ENCODE assay signal across 8 cellular contexts in genomic region chr9:4679268-4680177, GRCh38. TPM values are rescaled to one million over a fixed set of nuclear protein-coding genes. Genes with fewer than 3 reads are reported as not detected.
DNase-seq lines count a peak whose midpoint lies in the region; TF ChIP-seq lines count a peak whose summit lies in the region.

Gene CDC37L1, plus strand, starts transcription at chr9:4679569. Its CDS starts 199 bp downstream, at chr9:4679768.

- no peaks in the 10 kb centered on the region for H3K36me3 ChIP-seq in endocrine pancreas (ENCODE audit: control insufficient read depth, insufficient read depth, low read length)
- H3K36me3 ChIP-seq in mesendoderm (ENCODE audit: control insufficient read depth, insufficient read depth, low read length) = no peaks in the 10 kb centered on the region

- H4K5ac ChIP-seq in mesendoderm (ENCODE audit: low read length) = no peak within 1 kb of the TSS

- peak within 1 kb of the TSS; percentile 85 for H3K4me3 ChIP-seq in endocrine pancreas (ENCODE audit: control insufficient read depth, insufficient read depth, low read length)
- peak within 1 kb of the TSS; percentile 89 for H3K4me3 ChIP-seq in mesendoderm (ENCODE audit: low read length)

- H3K79me2 ChIP-seq in mesendoderm (ENCODE audit: control insufficient read depth, insufficient read depth, low read length) = peaks cover 22% of the 10 kb centered on the region

- no peaks in the 10 kb centered on the region for H3K9me3 ChIP-seq in endocrine pancreas (ENCODE audit: control insufficient read depth, low read length)

- WGBS in mesendoderm (ENCODE audit: extremely low coverage, insufficient coverage, low lambda C conversion rate) = no CpG with 5 or more reads among the region's 66 CpGs

- H2BK5ac ChIP-seq in mesendoderm (ENCODE audit: low read length) = peak within 1 kb of the TSS; percentile 58

- no peaks in the 10 kb centered on the region for H3K27me3 ChIP-seq in endocrine pancreas (ENCODE audit: control insufficient read depth, insufficient read depth, low read length)
- no peaks in the 10 kb centered on the region for H3K27me3 ChIP-seq in mesendoderm (ENCODE audit: insufficient read depth, low read length, poor library complexity)

- peak within 1 kb of the TSS; percentile 95 for H3K23ac ChIP-seq in mesendoderm (ENCODE audit: low read length)

- DNase-seq in COR-L47 (lab: John Stamatoyannopoulos, UW) = peak; percentile 94
- DNase-seq in GM20000 (ENCODE audit: low spot score) = peak; percentile 92
- DNase-seq in HT1080 (ENCODE audit: low read depth) = peak; percentile 97
- peak; percentile 82 to 87 for DNase-seq in NOMO-1 (lab: John Stamatoyannopoulos, UW; ENCODE audit: unreplicated experiment in 2 of 2)
- DNase-seq in activated CD8-positive, alpha-beta memory T cell treated with anti-CD3 and anti-CD28 coated beads for 4 hours (ENCODE audit: low read depth in 2 of 2) = peak; percentile 95 to 99
- DNase-seq in mesendoderm = peak; percentile 98
- peak; percentile 99 for DNase-seq in stimulated activated CD8-positive, alpha-beta memory T cell treated with anti-CD3 and anti-CD28 coated beads, Interleukin-15, amount 100 ng/mL, for 1 hour (ENCODE audit: low read depth)

- H3K9ac ChIP-seq in endocrine pancreas (ENCODE audit: control insufficient read depth, insufficient read depth, low read length) (peak within 1 kb of the TSS; percentile 91), mesendoderm (ENCODE audit: low read length) (peak within 1 kb of the TSS; percentile 92)

- peak within 1 kb of the TSS; percentile 76 for H3K18ac ChIP-seq in mesendoderm (ENCODE audit: low read length)

- peak within 1 kb of the TSS; percentile 94 for H3K56ac ChIP-seq in mesendoderm (ENCODE audit: low read length)

- peak; percentile 38 for TF ChIP-seq CTCF in GM20000 (IDR thresholded peaks at IDR 0.05; ENCODE audit: extremely low read depth, missing control alignments)

- H2AK5ac ChIP-seq in mesendoderm (ENCODE audit: low read length) = no peak within 1 kb of the TSS

- peak within 1 kb of the TSS; percentile 94 for H3K4me2 ChIP-seq in mesendoderm (ENCODE audit: low read length)

- H3K4me1 ChIP-seq in endocrine pancreas (ENCODE audit: control insufficient read depth, insufficient read depth, low read length) (peaks cover 19% of the 10 kb centered on the region), mesendoderm (ENCODE audit: control insufficient read depth, low read depth, low read length) (no peaks in the 10 kb centered on the region)

- peaks cover 10% of the 10 kb centered on the region for H3K79me1 ChIP-seq in mesendoderm (ENCODE audit: low read length)

- peak within 1 kb of the TSS; percentile 65 for H2BK120ac ChIP-seq in mesendoderm (ENCODE audit: low read depth, low read length)

- peak within 1 kb of the TSS; percentile 42 for H2BK15ac ChIP-seq in mesendoderm (replicated peaks; ENCODE audit: low read depth)

- H3K27ac ChIP-seq in mesendoderm (ENCODE audit: low read depth, low read length) = peak within 1 kb of the TSS; percentile 91

- no peak within 1 kb of the TSS for H4K8ac ChIP-seq in mesendoderm (ENCODE audit: low read depth, low read length)

- H3K4ac ChIP-seq in mesendoderm (ENCODE audit: low read depth, low read length) = peak within 1 kb of the TSS; percentile 70

RNA-seq across cellular contexts. Expression of gene CDC37L1, which starts in this region (rescaled TPM):
- 11.3 and 15.6 TPM in 2 replicates for total RNA-seq in HT1080 (2014; rRNA removed; shearing (Covaris generic))
- 14.6 and 16.7 TPM in 2 replicates for polyA plus RNA-seq in HT1080 (2015; cell fraction: cytosol; rRNA removed)
- polyA plus RNA-seq in HT1080 (2015; cell fraction: nucleus; rRNA removed) = 9.7 and 11.2 TPM in 2 replicates
- polyA plus RNA-seq in mesendoderm (2013, experiment 1 of 2) = 13.9 TPM
- polyA plus RNA-seq in mesendoderm (2013, experiment 2 of 2) = 14.4 TPM

Comparison
In these comparisons a context has a peak if more than half of its experiments do, and no peak if none do; other contexts are left out.
1. Peak in every context shown above with its lines: DNase-seq, H3K4me3 ChIP-seq and H3K27ac ChIP-seq.